In genomic region chr5:172453206-172453985, GRCh38 we compare ENCODE assay signal across 8 cellular contexts. TPM values are rescaled to one million over a fixed set of nuclear protein-coding genes. Genes with fewer than 3 reads are reported as not detected.
DNase-seq lines count a peak whose midpoint lies in the region; ATAC-seq, FAIRE-seq and TF ChIP-seq lines count a peak whose summit lies in the region.

No MANE protein-coding gene starts in this region.

- TF ChIP-seq CTCF in GM12865 (IDR thresholded peaks at IDR 0.05; ENCODE audit: insufficient read depth, low read depth, low read length, missing control alignments) = no peak
- peak; percentile 79 for TF ChIP-seq CTCF in chondrocyte (IDR thresholded peaks at IDR 0.05)
- peak; percentile 13 to 69 for TF ChIP-seq CTCF in suprapubic skin (IDR thresholded peaks at IDR 0.05)

- TF ChIP-seq POLR2A in suprapubic skin (IDR thresholded peaks at IDR 0.05) (no peak), GM12892 (IDR thresholded peaks at IDR 0.05; ENCODE audit: low read depth, low read length) (no peak)

- DNase-seq in GM12865 (ENCODE audit: low read depth) (no peak), NCI-H345 treated with DMSO at 0.1 percent for 48 hours (lab: John Stamatoyannopoulos, UW; ENCODE audit: unreplicated experiment) (peak; percentile 41), chondrocyte (ENCODE audit: low spot score) (no peak), left kidney (ENCODE audit: low read depth, low spot score) (peak; percentile 94), suprapubic skin (ENCODE audit: low spot score in 2 of 2) (peak in 1 of 2 donors; percentile 79), GM12892 (ENCODE audit: insufficient read length) (no peak), CD1c-positive myeloid dendritic cell (ENCODE audit: extremely low spot score) (no peak)

- peaks cover 60% of the 10 kb centered on the region for H3K4me1 ChIP-seq in suprapubic skin

- H3K36me3 Mint-ChIP-seq in chondrocyte (ENCODE audit: low read depth) = peaks cover 10% of the 10 kb centered on the region

- no peak for TF ChIP-seq EP300 in suprapubic skin (IDR thresholded peaks at IDR 0.05)

- no peak for FAIRE-seq in GM12892 (lab: Jason Lieb, UNC)

- H3K4me3 ChIP-seq in GM12865 (ENCODE audit: low read depth, low read length) (peak overlapping the region; percentile 10), suprapubic skin (peak overlapping the region; percentile 94)

- H3K27me3 Mint-ChIP-seq in chondrocyte (ENCODE audit: low read depth) = no peaks in the 10 kb centered on the region

- H3K27ac Mint-ChIP-seq in chondrocyte (ENCODE audit: unreplicated experiment) = peak overlapping the region; percentile 96

- no peaks in the 10 kb centered on the region for H3K36me3 ChIP-seq in suprapubic skin

- H3K27me3 ChIP-seq in suprapubic skin = no peaks in the 10 kb centered on the region

- 4% methylated on average over 23 of the region's 24 CpGs for WGBS in suprapubic skin

- no peaks in the 10 kb centered on the region for H3K9me3 Mint-ChIP-seq in chondrocyte (ENCODE audit: low read depth)

- no peaks in the 10 kb centered on the region for H3K9me3 ChIP-seq in suprapubic skin

- peaks cover 47% of the 10 kb centered on the region for H3K4me1 Mint-ChIP-seq in chondrocyte (ENCODE audit: low read depth)

- H3K4me3 Mint-ChIP-seq in chondrocyte (ENCODE audit: unreplicated experiment) = peak overlapping the region; percentile 86

- ATAC-seq in HG02852 (IDR thresholded peaks at IDR 0.05; ENCODE audit: unreplicated experiment) = no peak

- peak overlapping the region; percentile 95 for H3K27ac ChIP-seq in suprapubic skin

RNA-seq across cellular contexts. Expression of gene SH3PXD2B, which starts 0.9 kb away (rescaled TPM):
- 48.9 to 81.1 TPM (median 75.7 TPM) in 3 replicates for total RNA-seq in chondrocyte
- 10 to 100 TPM; 29.1 to 42.1 (median 31.3) TPM for total RNA-seq in suprapubic skin
- polyA plus RNA-seq in GM12892 (2012; ENCODE audit: missing spikeins) = 0.95 TPM

Comparison
In these comparisons a context has a peak if more than half of its experiments do, and no peak if none do; other contexts are left out.
1. DNase-seq: peak in NCI-H345 treated with DMSO at 0.1 percent for 48 hours (single experiment) and left kidney (single experiment); none in GM12865 (single experiment), chondrocyte (single experiment), GM12892 (single experiment) and CD1c-positive myeloid dendritic cell (single experiment).